28 cellular contexts compared by ENCODE assay signal in the genomic region with DNA sequence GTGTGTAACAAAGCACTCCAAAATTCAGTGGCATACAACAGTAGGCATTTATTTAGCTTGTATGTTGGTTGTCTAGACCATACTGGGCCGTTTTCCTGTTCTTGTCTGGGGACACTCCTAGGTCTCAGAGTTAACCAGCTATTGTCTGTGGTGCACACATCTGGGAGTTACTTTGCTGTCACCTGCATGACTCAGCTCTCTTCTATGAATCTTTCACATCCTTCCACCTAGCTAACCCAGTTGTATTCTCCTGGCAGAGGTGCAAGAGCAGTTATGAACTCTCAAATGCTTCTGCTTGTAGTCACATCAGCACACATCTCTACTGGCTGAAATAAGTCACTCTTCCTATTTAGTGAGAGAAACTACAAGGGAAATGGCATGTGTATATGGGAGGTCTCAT.
"Had no signal": no experiment of that assay in that cellular context is flagged by ENCODE, and none has a peak within 500 bp of the region (broad histone marks: within the 10 kb centered on the region; RNA-seq: fewer than 3 reads in every experiment).

No MANE protein-coding gene starts in this region.

- H3K27me3 ChIP-seq: left lung, pancreas, suprapubic skin, tibial artery, uterus had no signal

- H3K4me1 ChIP-seq: left lung, pancreas, prostate gland, suprapubic skin, tibial artery, uterus had no signal

- DNase-seq: hippocampal formation; kidney glomerular epithelial cell; left colon; left lung; naive thymus-derived CD8-positive, alpha-beta T cell; nucleus accumbens; pancreas; posterior cingulate gyrus; retina; right cardiac atrium; stimulated activated CD4-positive, alpha-beta T cell treated with anti-CD3 and anti-CD28 coated beads, Interleukin-12 subunit alpha, Interleukin-12 subunit beta, amount 100 ng/mL, for 4 hours; stimulated activated CD4-positive, alpha-beta T cell treated with anti-CD3 and anti-CD28 coated beads, Interleukin-15, amount 100 ng/mL, for 24 hours; stimulated activated CD4-positive, alpha-beta T cell treated with anti-CD3 and anti-CD28 coated beads, Interleukin-2, amount 100 ng/mL, for 24 hours; stimulated activated CD4-positive, alpha-beta T cell treated with anti-CD3 and anti-CD28 coated beads, Interleukin-4, amount 100 ng/mL, for 1 hour; stimulated activated naive CD4-positive, alpha-beta T cell; tibial artery; trophoblast cell; uterus had no signal

- H3K9me3 Mint-ChIP-seq: memory B cell; nephron; neural crest cell; stimulated activated naive CD8-positive, alpha-beta T cell treated with anti-CD3 and anti-CD28 coated beads, Interleukin-15, Interleukin-2, amounts not matched to agents 100 ng/mL and 50 ng/mL, for 24 hours had no signal

- H3K4me3 Mint-ChIP-seq: memory B cell; naive thymus-derived CD8-positive, alpha-beta T cell; nephron; neural crest cell; stimulated activated naive CD8-positive, alpha-beta T cell treated with anti-CD3 and anti-CD28 coated beads, Interleukin-15, Interleukin-2, amounts not matched to agents 100 ng/mL and 50 ng/mL, for 24 hours had no signal

- H3K36me3 ChIP-seq: left lung, pancreas, prostate gland, suprapubic skin, thoracic aorta, tibial artery, uterus had no signal

- H3K27me3 Mint-ChIP-seq: stimulated activated naive CD8-positive, alpha-beta T cell treated with anti-CD3 and anti-CD28 coated beads, Interleukin-15, Interleukin-2, amounts not matched to agents 100 ng/mL and 50 ng/mL, for 24 hours had no signal

- H3K9me3 ChIP-seq: left lung, pancreas, prostate gland, suprapubic skin, thoracic aorta, tibial artery, uterus had no signal

- H3K36me3 Mint-ChIP-seq: memory B cell; naive thymus-derived CD8-positive, alpha-beta T cell had no signal

- H3K4me1 Mint-ChIP-seq: memory B cell; naive thymus-derived CD8-positive, alpha-beta T cell; nephron; neural crest cell had no signal

- H3K27ac ChIP-seq: left lung, pancreas, prostate gland, skin epidermis, suprapubic skin, thoracic aorta, tibial artery, uterus had no signal

- H3K4me3 ChIP-seq: left lung, lung, pancreas, prostate gland, skin epidermis, suprapubic skin, thoracic aorta, tibial artery, uterus had no signal

- H3K27ac Mint-ChIP-seq: memory B cell; nephron; stimulated activated naive CD8-positive, alpha-beta T cell treated with anti-CD3 and anti-CD28 coated beads, Interleukin-15, Interleukin-2, amounts not matched to agents 100 ng/mL and 50 ng/mL, for 24 hours had no signal

- ATAC-seq: left colon; left lung; naive thymus-derived CD8-positive, alpha-beta T cell; pancreas; right cardiac atrium; sciatic nerve had no signal
